Comparison of ENCODE assay signal across 8 cellular contexts in genomic region chr9:127977877-127978647, GRCh38. TPM values are rescaled to one million over a fixed set of nuclear protein-coding genes. Genes with fewer than 3 reads are reported as not detected.
DNase-seq lines count a peak whose midpoint lies in the region; ATAC-seq and TF ChIP-seq lines count a peak whose summit lies in the region.

No MANE protein-coding gene starts in this region.

- 47 to 52% methylated on average over 12 of the region's 12 CpGs for WGBS in heart right ventricle, 2 donors

- H3K4me3 ChIP-seq in AG04450 (ENCODE audit: low read depth, low read length): peak overlapping the region; percentile 83
- H3K4me3 ChIP-seq in H7 (ENCODE audit: insufficient read depth, low read depth, low read length): peak overlapping the region; percentile 19
- H3K4me3 ChIP-seq in heart right ventricle: peak overlapping the region in 9 of 10 donors; percentile 60 to 97 (median 81)

- intact Hi-C loops in heart right ventricle (cut with DNase I): no loop called here

- H3K36me3 ChIP-seq in H7 (replicated peaks; ENCODE audit: control insufficient read depth, insufficient read depth, low read length): peaks cover 2% of the 10 kb centered on the region
- H3K36me3 ChIP-seq in heart right ventricle: no peaks in the 10 kb centered on the region

- DNase-seq in AG04450 (ENCODE audit: low read depth, low spot score) (peak; percentile 42), H7 (peak; percentile 81), heart right ventricle (peak; percentile 52 to 62), renal cortical epithelial cell (ENCODE audit: low read depth) (peak; percentile 67), cerebellum (ENCODE audit: low spot score) (no peak)
- DNase-seq in activated CD8-positive, alpha-beta memory T cell treated with anti-CD3 and anti-CD28 coated beads, Interleukin-2, amount 50 U/mL, for 48 hours: peak; percentile 59

- no peak overlapping the region for H3K27ac ChIP-seq in AG04450 (ENCODE audit: low read depth, low read length)
- peak overlapping the region; percentile 35 to 93 (median 86) for H3K27ac ChIP-seq in heart right ventricle

- H3K27me3 ChIP-seq in AG04450 (ENCODE audit: control insufficient read depth, insufficient read depth, low read length): no peaks in the 10 kb centered on the region
- H3K27me3 ChIP-seq in H7 (ENCODE audit: control insufficient read depth, insufficient read depth, low read length): no peaks in the 10 kb centered on the region
- peaks cover 0 to 7% (median 0%) of the 10 kb centered on the region in 7 donors for H3K27me3 ChIP-seq in heart right ventricle

- POLR2A ChIA-PET in AG04450 (lab: Yijun Ruan, JAX): interaction anchor here (0.7 to 3.3 kb wide), 4 partner anchors 12 to 140 kb away, joined by 3 to 8 read pairs (median 3); no protein-coding TSS in a partner anchor

- ATAC-seq in heart right ventricle (peak in 7 of 8 donors; percentile 2 to 43 (median 32)), HG03571 (IDR thresholded peaks at IDR 0.05; ENCODE audit: unreplicated experiment) (no peak), HG02870 (IDR thresholded peaks at IDR 0.05; ENCODE audit: unreplicated experiment) (no peak)

- CTCF ChIA-PET in AG04450 (lab: Charles Lee): interaction anchor here (0.6 to 1.9 kb wide), 3 partner anchors 18 to 140 kb away, joined by 3 to 8 read pairs (median 5); no protein-coding TSS in a partner anchor

- H3K9me3 ChIP-seq in AG04450 (ENCODE audit: control insufficient read depth, insufficient read depth, low read length) (no peaks in the 10 kb centered on the region; the same call in 1 of the 2 replicates), heart right ventricle (no peaks in the 10 kb centered on the region)

- peaks cover 38 to 88% (median 78%) of the 10 kb centered on the region in 9 donors for H3K4me1 ChIP-seq in heart right ventricle

- TF ChIP-seq CTCF in AG04450 (IDR thresholded peaks at IDR 0.05; ENCODE audit: low read depth, low read length): peak; percentile 28
- TF ChIP-seq CTCF in heart right ventricle (IDR thresholded peaks at IDR 0.05): peak in 3 of 9 donors; percentile 32 to 34 (median 33)

RNA-seq across cellular contexts. Expression of gene EEIG1, which starts 2.7 kb away (rescaled TPM):
- 8.3 and 8.6 TPM in 2 replicates for polyA plus RNA-seq in AG04450 (2011; rRNA removed)
- 5.2 and 11.1 TPM in 2 replicates for polyA minus RNA-seq in AG04450 (2011; rRNA and poly(A)+ RNA removed)
- total RNA-seq in H7 (2014; rRNA removed; shearing (Covaris generic)): 16.9 and 27.1 TPM in 2 replicates
- 10 to 100 TPM; 11.1 to 33.5 (median 25.1) TPM for total RNA-seq in heart right ventricle
- polyA plus RNA-seq in heart right ventricle: 10 to 100 TPM in 1 of 2 donors, 1 to 10 TPM in 1; 6.7 to 13.0 TPM
- 5.0 and 39.1 TPM in 2 replicates for total RNA-seq in renal cortical epithelial cell
- 6.6 TPM for total RNA-seq in cerebellum

RNA-seq across cellular contexts. Expression of gene DPM2, which starts 40.4 kb away (rescaled TPM):
- polyA plus RNA-seq in AG04450 (2011; rRNA removed) (25.3 and 30.9 TPM in 2 replicates), heart right ventricle (10 to 100 TPM; 16.7 to 31.1 TPM)
- 33.6 and 41.2 TPM in 2 replicates for polyA minus RNA-seq in AG04450 (2011; rRNA and poly(A)+ RNA removed)
- 38.3 and 45.6 TPM in 2 replicates for total RNA-seq in H7 (2014; rRNA removed; shearing (Covaris generic))
- total RNA-seq in heart right ventricle (10 to 100 TPM in 8 of 10 donors, 1 to 10 TPM in 2; 7.2 to 15.4 (median 12.3) TPM), renal cortical epithelial cell (6.4 and 7.1 TPM in 2 replicates), cerebellum (11.0 TPM)

RNA-seq across cellular contexts. Expression of gene PIP5KL1, which starts 47.5 kb away (rescaled TPM):
- polyA plus RNA-seq in AG04450 (2011; rRNA removed) (1.2 TPM in 2 replicates), heart right ventricle (under 1 TPM in 1 of 2 donors, not detected in 1; 0.28 TPM)
- polyA minus RNA-seq in AG04450 (2011; rRNA and poly(A)+ RNA removed): 1.2 and 1.3 TPM in 2 replicates
- total RNA-seq in H7 (2014; rRNA removed; shearing (Covaris generic)): 0.94 and 3.4 TPM in 2 replicates
- total RNA-seq in heart right ventricle (under 1 TPM in 7 of 10 donors, not detected in 3; 0.25 to 0.59 (median 0.47) TPM), renal cortical epithelial cell (0.65 and 2.1 TPM in 2 replicates), cerebellum (3.5 TPM)

Comparison
In these comparisons a context has a peak if more than half of its experiments do, and no peak if none do; other contexts are left out.
1. H3K4me3 ChIP-seq: peak in every context shown above with its lines; median percentile 83 in AG04450; 81 in heart right ventricle; 19 in H7.
2. ATAC-seq: peak in heart right ventricle (7 of 8); none in HG03571 (single experiment) and HG02870 (single experiment).